ENCODE assay signal across 8 cellular contexts in the genomic region with DNA sequence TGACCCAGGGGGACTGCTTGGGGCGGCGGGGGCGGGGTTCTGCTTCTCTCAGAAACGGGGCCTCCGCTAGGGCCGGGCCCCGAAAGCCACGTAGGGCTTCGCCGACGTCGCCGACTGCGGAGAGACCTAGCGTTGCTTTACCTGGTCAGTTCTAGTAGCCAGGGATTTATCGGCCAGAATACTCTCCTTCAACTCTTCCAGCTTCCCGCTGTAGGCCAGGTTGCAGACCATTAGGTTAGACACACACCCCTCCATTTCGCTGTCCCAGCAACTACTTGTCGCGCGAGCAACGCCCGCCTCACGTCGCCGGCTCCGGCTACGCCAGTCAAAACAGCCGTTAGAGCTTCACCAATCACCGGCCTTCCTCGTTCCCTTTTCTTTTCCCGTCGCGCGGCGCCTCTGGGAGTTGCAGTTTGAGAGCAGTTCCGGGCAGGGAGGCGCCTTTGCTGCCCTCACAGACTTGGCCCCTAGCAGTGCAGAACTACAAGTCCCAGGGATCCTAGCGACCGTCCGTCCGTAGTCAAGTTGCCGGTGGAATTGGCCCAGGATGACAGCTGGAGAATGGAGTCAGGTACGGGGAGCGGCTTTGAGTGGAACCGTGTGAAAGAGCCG.
DNase-seq lines count a peak whose midpoint lies in the region; ATAC-seq and FAIRE-seq lines count a peak whose summit lies in the region.

A gene with protein sequence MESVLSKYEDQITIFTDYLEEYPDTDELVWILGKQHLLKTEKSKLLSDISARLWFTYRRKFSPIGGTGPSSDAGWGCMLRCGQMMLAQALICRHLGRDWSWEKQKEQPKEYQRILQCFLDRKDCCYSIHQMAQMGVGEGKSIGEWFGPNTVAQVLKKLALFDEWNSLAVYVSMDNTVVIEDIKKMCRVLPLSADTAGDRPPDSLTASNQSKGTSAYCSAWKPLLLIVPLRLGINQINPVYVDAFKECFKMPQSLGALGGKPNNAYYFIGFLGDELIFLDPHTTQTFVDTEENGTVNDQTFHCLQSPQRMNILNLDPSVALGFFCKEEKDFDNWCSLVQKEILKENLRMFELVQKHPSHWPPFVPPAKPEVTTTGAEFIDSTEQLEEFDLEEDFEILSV (plus strand): TSS at position 513 of the 612 bp plus-strand sequence. CDS start 49 bp downstream, at position 562.
A gene with protein sequence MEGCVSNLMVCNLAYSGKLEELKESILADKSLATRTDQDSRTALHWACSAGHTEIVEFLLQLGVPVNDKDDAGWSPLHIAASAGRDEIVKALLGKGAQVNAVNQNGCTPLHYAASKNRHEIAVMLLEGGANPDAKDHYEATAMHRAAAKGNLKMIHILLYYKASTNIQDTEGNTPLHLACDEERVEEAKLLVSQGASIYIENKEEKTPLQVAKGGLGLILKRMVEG (minus strand): TSS at position 277 of the 612 bp plus-strand sequence. CDS start 22 bp downstream, at position 255.

- ATAC-seq in GM19328 (IDR thresholded peaks at IDR 0.05; ENCODE audit: unreplicated experiment) (peak; percentile 98), HG03460 (IDR thresholded peaks at IDR 0.05; ENCODE audit: unreplicated experiment) (peak; percentile 96)

- no peaks in the 10 kb centered on the region for H4K20me1 ChIP-seq in BLaER1 treated with 17β-estradiol and CSF1 and Interleukin-3, amounts not matched to agents 10 nM and 100 nM

- DNase-seq in NCI-H524 (lab: John Stamatoyannopoulos, UW) (peak; percentile 97 to 98), kidney glomerular epithelial cell (lab: John Stamatoyannopoulos, UW) (peak; percentile 87)
- DNase-seq in activated CD4-positive, alpha-beta T cell treated with anti-CD3 and anti-CD28 coated beads for 24 hours (ENCODE audit: low read depth in 2 of 2) = peak; percentile 75 to 77
- peak; percentile 51 to 57 for DNase-seq in stimulated activated CD4-positive, alpha-beta T cell treated with anti-CD3 and anti-CD28 coated beads, Interleukin-1b, Interleukin-23, amount 100 ng/mL, for 1 hour (ENCODE audit: low read depth in 2 of 2)

- H3K27me3 ChIP-seq in BLaER1 treated with 17β-estradiol and CSF1 and Interleukin-3, amounts not matched to agents 10 nM and 100 nM = peaks cover 49 to 92% (median 82%) of the 10 kb centered on the region in 11 experiments

- peak within 1 kb of the TSS; percentile 55 to 78 (median 73) for H3K4me3 ChIP-seq in BLaER1 treated with 17β-estradiol and CSF1 and Interleukin-3, amounts not matched to agents 10 nM and 100 nM

- H3K9ac ChIP-seq in BLaER1 treated with 17β-estradiol and CSF1 and Interleukin-3, amounts not matched to agents 10 nM and 100 nM = peak within 1 kb of the TSS; percentile 79 to 85 (median 84)

- H3K36me3 ChIP-seq in BLaER1 treated with 17β-estradiol and CSF1 and Interleukin-3, amounts not matched to agents 10 nM and 100 nM = peaks cover 4 to 23% (median 14%) of the 10 kb centered on the region in 11 experiments; a peak in 14 of 22 replicates

- peak within 1 kb of the TSS; percentile 51 to 81 (median 72) for H3K4me2 ChIP-seq in BLaER1 treated with 17β-estradiol and CSF1 and Interleukin-3, amounts not matched to agents 10 nM and 100 nM

- H3K9me3 ChIP-seq in BLaER1 treated with 17β-estradiol and CSF1 and Interleukin-3, amounts not matched to agents 10 nM and 100 nM (replicated peaks in 1 of 11) = no peaks in the 10 kb centered on the region; a peak in 1 of 22 replicates

- peaks cover 0 to 16% (median 6%) of the 10 kb centered on the region in 10 experiments; a peak in 7 of 20 replicates for H3K4me1 ChIP-seq in BLaER1 treated with 17β-estradiol and CSF1 and Interleukin-3, amounts not matched to agents 10 nM and 100 nM

- H3K27ac ChIP-seq in BLaER1 treated with 17β-estradiol and CSF1 and Interleukin-3, amounts not matched to agents 10 nM and 100 nM = peak within 1 kb of the TSS; percentile 61 to 86 (median 82)

- peak; percentile 97 for FAIRE-seq in colon (lab: Jason Lieb, UNC)

Comparison
In these comparisons a context has a peak if more than half of its experiments do, and no peak if none do; other contexts are left out.
1. Peak in every context shown above with its lines: DNase-seq, ATAC-seq, H3K4me3 ChIP-seq and H3K27ac ChIP-seq.